21 cellular contexts compared by ENCODE assay signal in genomic region chr3:72174043-72174442, GRCh38.
DNase-seq lines count a peak whose midpoint lies in the region; ATAC-seq, FAIRE-seq and TF ChIP-seq lines count a peak whose summit lies in the region.
"Had no signal": no experiment of that assay in that cellular context is flagged by ENCODE, and none has a peak within 500 bp of the region (broad histone marks: within the 10 kb centered on the region; RNA-seq: fewer than 3 reads in every experiment).

No MANE protein-coding gene starts in this region.

- FAIRE-seq in GM12891 (lab: Jason Lieb, UNC) (peak; percentile 20), astrocyte (lab: Jason Lieb, UNC) (no peak)
- FAIRE-seq: D721Med had no signal

- TF ChIP-seq POLR2A in GM12891 (IDR thresholded peaks at IDR 0.05; ENCODE audit: low read depth, low read length), result no peak

- no peaks in the 10 kb centered on the region for H3K9me3 ChIP-seq in astrocyte (ENCODE audit: insufficient read depth, low read depth, low read length)
- no peaks in the 10 kb centered on the region for H3K9me3 ChIP-seq in thoracic aorta
- no peaks in the 10 kb centered on the region for H3K9me3 ChIP-seq in SJCRH30 (replicated peaks)
- H3K9me3 ChIP-seq: MG63, SJSA1 had no signal

- H3K27ac ChIP-seq in astrocyte (ENCODE audit: low read depth, low read length) (no peak overlapping the region), layer of hippocampus (ENCODE audit: low read depth, low read length) (peak overlapping the region; percentile 86), thoracic aorta (peak overlapping the region; percentile 67 to 89), SJCRH30 (no peak overlapping the region)
- H3K27ac ChIP-seq: KMS-11, RWPE1, SJSA1 had no signal

- ATAC-seq in thoracic aorta (ENCODE audit: insufficient number of reproducible peaks, low FRiP score, low read depth), result no peak
- no peak for ATAC-seq in HG02852 (IDR thresholded peaks at IDR 0.05; ENCODE audit: unreplicated experiment)
- ATAC-seq: HCT116 had no signal

- H2AFZ ChIP-seq in astrocyte (ENCODE audit: low read depth, low read length), result no peak overlapping the region

- no peak overlapping the region for H3K27ac Mint-ChIP-seq in astrocyte (ENCODE audit: unreplicated experiment)

- H3K36me3 Mint-ChIP-seq in astrocyte (ENCODE audit: low read depth, unreplicated experiment), result no peaks in the 10 kb centered on the region
- H3K36me3 Mint-ChIP-seq: CD4-positive, alpha-beta memory T cell had no signal

- H3K4me2 ChIP-seq in astrocyte (ENCODE audit: low read length), result no peak overlapping the region
- H3K4me2 ChIP-seq: KMS-11 had no signal

- H3K79me2 ChIP-seq in astrocyte (ENCODE audit: insufficient read depth, low read length), result no peaks in the 10 kb centered on the region

- H3K4me1 ChIP-seq in astrocyte (ENCODE audit: insufficient read depth, low read length) (peaks cover 9% of the 10 kb centered on the region), thoracic aorta (ENCODE audit: control insufficient read depth in 1 of 2, low read depth in 2 of 2) (peaks cover 32 to 71% of the 10 kb centered on the region in 2 donors), SJCRH30 (no peaks in the 10 kb centered on the region)

- H3K4me3 ChIP-seq in astrocyte (ENCODE audit: insufficient read depth, low read depth, low read length) (no peak overlapping the region), thoracic aorta (no peak overlapping the region), SJCRH30 (no peak overlapping the region)
- H3K4me3 ChIP-seq: MG63, SJSA1 had no signal

- peaks cover 10% of the 10 kb centered on the region for H3K4me1 Mint-ChIP-seq in astrocyte (ENCODE audit: low read depth, unreplicated experiment)

- TF ChIP-seq CTCF in astrocyte (IDR thresholded peaks at IDR 0.05; ENCODE audit: insufficient read depth, low read depth, low read length), result no peak
- no peak for TF ChIP-seq CTCF in thoracic aorta (IDR thresholded peaks at IDR 0.05)

- H3K27me3 Mint-ChIP-seq in astrocyte (ENCODE audit: low read depth, unreplicated experiment), result peaks cover 15% of the 10 kb centered on the region

- H3K4me3 Mint-ChIP-seq in astrocyte (ENCODE audit: unreplicated experiment), result no peak overlapping the region
- H3K4me3 Mint-ChIP-seq: CD4-positive, alpha-beta memory T cell had no signal

- H3K36me3 ChIP-seq in astrocyte (ENCODE audit: insufficient read depth, low read length) (no peaks in the 10 kb centered on the region), thoracic aorta (no peaks in the 10 kb centered on the region), SJCRH30 (no peaks in the 10 kb centered on the region)
- H3K36me3 ChIP-seq: MG63, SJSA1 had no signal

- peaks cover 2% of the 10 kb centered on the region for H3K9me3 Mint-ChIP-seq in astrocyte (ENCODE audit: unreplicated experiment)
- H3K9me3 Mint-ChIP-seq: CD4-positive, alpha-beta memory T cell had no signal

- H3K27me3 ChIP-seq in astrocyte (ENCODE audit: insufficient read depth, low read length) (peaks cover 8% of the 10 kb centered on the region), layer of hippocampus (ENCODE audit: control insufficient read depth, insufficient read depth, low read length) (no peaks in the 10 kb centered on the region), thoracic aorta (replicated peaks; ENCODE audit: insufficient read depth) (no peaks in the 10 kb centered on the region), SJCRH30 (no peaks in the 10 kb centered on the region)
- H3K27me3 ChIP-seq: MG63, SJSA1 had no signal

- DNase-seq in GM12891 (ENCODE audit: insufficient read length, low spot score) (no peak), astrocyte (ENCODE audit: low read depth) (peak; percentile 2), thoracic aorta (ENCODE audit: low spot score) (no peak), NCI-H748 (lab: John Stamatoyannopoulos, UW; ENCODE audit: unreplicated experiment) (no peak), SJCRH30 (no peak), dedifferentiated amniotic fluid mesenchymal stem cell (ENCODE audit: extremely low spot score) (no peak)
- DNase-seq: CD4-positive, alpha-beta memory T cell; DND-41; GDM1; MG63; NCI-H1105 treated with DMSO at 0.1 percent for 48 hours; NCI-H187; NCI-H2171 treated with DMSO at 0.1 percent for 48 hours; NCI-H510A treated with DMSO at 0.1 percent for 48 hours had no signal

- H3K9ac ChIP-seq in astrocyte (ENCODE audit: low read length), result no peak overlapping the region
- H3K9ac ChIP-seq: KMS-11 had no signal

- H4K20me1 ChIP-seq in astrocyte (ENCODE audit: insufficient read depth, low read length), result no peaks in the 10 kb centered on the region

TF ChIP-seq in GM12891, 5 proteins besides CTCF, POLR2A, EP300 and RAD21:
- TF ChIP-seq POU2F2 (IDR thresholded peaks at IDR 0.05; ENCODE audit: low read depth, low read length) (no peak), PAX5 (IDR thresholded peaks at IDR 0.05; ENCODE audit: insufficient read depth, low read length, severe bottlenecking) (no peak), TAF1 (IDR thresholded peaks at IDR 0.05; ENCODE audit: low read depth, low read length) (no peak), SPI1 (IDR thresholded peaks at IDR 0.05; ENCODE audit: low read depth, low read length) (no peak), POLR2AphosphoS5 (IDR thresholded peaks at IDR 0.05; ENCODE audit: low read depth, low read length) (no peak)

Comparison
In these comparisons a context has a peak if more than half of its experiments do, and no peak if none do; other contexts are left out.
1. H3K27ac ChIP-seq: peak in layer of hippocampus (single experiment) and thoracic aorta (2 of 2); none in astrocyte (single experiment) and SJCRH30 (single experiment).